Comparison of ENCODE assay signal across 8 cellular contexts in genomic region chr16:14529010-14529669, GRCh38.
DNase-seq lines count a peak whose midpoint lies in the region; ATAC-seq and TF ChIP-seq lines count a peak whose summit lies in the region.

No MANE protein-coding gene starts in this region.

- peaks cover 26% of the 10 kb centered on the region for H3K4me1 ChIP-seq in left ventricle myocardium inferior

- TF ChIP-seq POLR2A in NB4 (IDR thresholded peaks at IDR 0.05; ENCODE audit: extremely low read depth, insufficient read length): no peak

- ATAC-seq in HG03342 (IDR thresholded peaks at IDR 0.05; ENCODE audit: unreplicated experiment) (no peak), HG03175 (IDR thresholded peaks at IDR 0.05; ENCODE audit: unreplicated experiment) (no peak)

- DNase-seq in NB4 (ENCODE audit: low read depth) (peak; percentile 81), SK-N-DZ (ENCODE audit: low spot score) (peak; percentile 70), amniotic stem cell (lab: John Stamatoyannopoulos, UW) (peak; percentile 78), left ventricle myocardium inferior (peak; percentile 63), putamen (ENCODE audit: low spot score) (peak; percentile 82)

- H3K36me3 ChIP-seq in left ventricle myocardium inferior: no peaks in the 10 kb centered on the region

- H3K27me3 ChIP-seq in left ventricle myocardium inferior (ENCODE audit: low read depth): no peaks in the 10 kb centered on the region

- TF ChIP-seq CTCF in GM12873 (IDR thresholded peaks at IDR 0.05; ENCODE audit: insufficient read depth, low read depth, low read length, missing control alignments) (peak; percentile 75), NB4 (IDR thresholded peaks at IDR 0.05; ENCODE audit: low read depth, low read length) (peak; percentile 57), left ventricle myocardium inferior (IDR thresholded peaks at IDR 0.05; ENCODE audit: borderline replicate concordance) (peak; percentile 80)

- H3K27ac ChIP-seq in left ventricle myocardium inferior (replicated peaks): peak overlapping the region; percentile 67

- H3K9me3 ChIP-seq in left ventricle myocardium inferior (replicated peaks): no peaks in the 10 kb centered on the region

- intact Hi-C loops in left ventricle myocardium inferior (cut with micrococcal nuclease): no loop called here

- H3K4me3 ChIP-seq in NB4 (ENCODE audit: low read depth, low read length) (no peak overlapping the region), left ventricle myocardium inferior (peak overlapping the region; percentile 44)
